In the genomic region with DNA sequence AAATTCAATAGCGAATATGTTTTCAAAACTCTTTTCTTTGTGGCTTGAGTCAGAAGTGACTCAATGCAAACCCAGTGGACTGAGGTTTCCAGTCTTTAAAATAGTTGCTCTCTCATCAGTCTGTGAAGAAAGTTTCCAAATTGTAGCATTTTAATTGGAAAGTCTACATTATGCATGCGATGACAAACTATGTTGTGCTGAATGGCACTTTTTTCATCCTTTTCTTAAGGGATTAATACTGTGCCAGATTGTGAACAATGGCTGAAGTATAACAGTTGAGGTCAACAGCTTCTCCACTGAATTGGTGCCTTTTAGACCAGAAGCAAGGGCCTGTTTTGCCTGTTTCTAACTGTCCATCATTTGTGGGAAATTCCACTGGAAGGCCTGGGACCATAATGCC, we compare ENCODE assay signal across 13 cellular contexts.
A peak's percentile ranks its signal among the peaks of the same experiment; 100 is the strongest.
DNase-seq lines count a peak whose midpoint lies in the region; FAIRE-seq and TF ChIP-seq lines count a peak whose summit lies in the region.
"Had no signal": no experiment of that assay in that cellular context is flagged by ENCODE, and none has a peak within 500 bp of the region (broad histone marks: within the 10 kb centered on the region; RNA-seq: fewer than 3 reads in every experiment).

No MANE protein-coding gene starts in this region.

- H3K36me3 ChIP-seq in endothelial cell of umbilical vein (ENCODE audit: control insufficient read depth in 2 of 2, extremely low read depth in 1 of 2, insufficient read depth in 2 of 2, low read length in 2 of 2) (no peaks in the 10 kb centered on the region), trophoblast cell (ENCODE audit: control insufficient read depth in 1 of 2, insufficient read depth in 2 of 2, low read length in 2 of 2) (no peaks in the 10 kb centered on the region)
- H3K36me3 ChIP-seq: colonic mucosa, MG63 had no signal

- CTCF ChIA-PET in endothelial cell of umbilical vein (lab: Charles Lee) = interaction anchor here (0.9 to 2.9 kb wide), 4 partner anchors 19 to 472 kb away, joined by 4 to 12 read pairs (median 4); no protein-coding TSS in a partner anchor

- peak overlapping the region; percentile 31 for H2BK5ac ChIP-seq in trophoblast cell (ENCODE audit: low read depth, low read length, poor library complexity)

- no peak overlapping the region for H4K8ac ChIP-seq in trophoblast cell (ENCODE audit: low read depth, low read length)

- H3K9me1 ChIP-seq in endothelial cell of umbilical vein (replicated peaks; ENCODE audit: control insufficient read depth, extremely low read depth, insufficient read depth, low read length) = no peaks in the 10 kb centered on the region

- H3K4me1 ChIP-seq in endothelial cell of umbilical vein (ENCODE audit: control insufficient read depth, extremely low read depth, insufficient read depth, low read length) (peaks cover 39% of the 10 kb centered on the region), trophoblast cell (ENCODE audit: control insufficient read depth in 1 of 2, insufficient read depth in 2 of 2, low read length in 2 of 2) (peaks cover 9 to 29% of the 10 kb centered on the region in 2 experiments)
- H3K4me1 ChIP-seq: colonic mucosa had no signal

- TF ChIP-seq POLR2A in endothelial cell of umbilical vein (IDR thresholded peaks at IDR 0.05; ENCODE audit: low read depth, low read length) = no peak

- no peak overlapping the region for H3K18ac ChIP-seq in trophoblast cell (ENCODE audit: low read length)

- FAIRE-seq in RCC 7860 (lab: Jason Lieb, UNC) (peak; percentile 79), endothelial cell of umbilical vein (lab: Jason Lieb, UNC) (peak; percentile 54)

- peaks cover 16% of the 10 kb centered on the region for H3K79me1 ChIP-seq in trophoblast cell (ENCODE audit: low read length)

- no peak for TF ChIP-seq CTCF in endothelial cell of umbilical vein (IDR thresholded peaks at IDR 0.05; ENCODE audit: extremely low read depth in 1 of 2, insufficient read depth in 1 of 2, low read depth in 1 of 2, low read length in 2 of 2)

- no peak overlapping the region for H2BK120ac ChIP-seq in trophoblast cell (ENCODE audit: insufficient read depth, low read length, poor library complexity)

- H3K27ac ChIP-seq in endothelial cell of umbilical vein (ENCODE audit: insufficient read depth, low read depth, low read length) (peak overlapping the region; percentile 66), trophoblast cell (ENCODE audit: low read depth, low read length) (peak overlapping the region; percentile 82)
- H3K27ac ChIP-seq: colonic mucosa, stomach had no signal

- H3K27me3 ChIP-seq in endothelial cell of umbilical vein (ENCODE audit: control insufficient read depth in 2 of 2, insufficient read depth in 2 of 2, low read length in 2 of 2) (no peaks in the 10 kb centered on the region), trophoblast cell (ENCODE audit: insufficient read depth, low read length) (no peaks in the 10 kb centered on the region)
- H3K27me3 ChIP-seq: colonic mucosa, MG63, stomach had no signal

- H3K79me2 ChIP-seq in endothelial cell of umbilical vein (ENCODE audit: control insufficient read depth, insufficient read depth, low read length) = no peaks in the 10 kb centered on the region
- H3K79me2 ChIP-seq in trophoblast cell (ENCODE audit: control insufficient read depth, insufficient read depth, low read length, poor library complexity) = no peaks in the 10 kb centered on the region

- H3K14ac ChIP-seq in trophoblast cell (ENCODE audit: low read length) = no peak overlapping the region

- WGBS in trophoblast cell (ENCODE audit: extremely low coverage, insufficient coverage, insufficient read length) = no CpG with 5 or more reads among the region's 2 CpGs

- dilution Hi-C loops in endothelial cell of umbilical vein (cut with MboI; ENCODE audit: extremely low pct_ligation_motif_present, low sequenced_read_pairs) = no loop called here

- H2AK5ac ChIP-seq in trophoblast cell (ENCODE audit: low read length) = no peak overlapping the region

- DNase-seq in GM03348 (ENCODE audit: low spot score) (peak; percentile 44), RCC 7860 (ENCODE audit: low spot score) (peak; percentile 40), endothelial cell of umbilical vein (ENCODE audit: low read depth, low spot score) (peak; percentile 38), trophoblast cell (no peak), iPS-NIHi7 (ENCODE audit: extremely low spot score) (no peak), OCI-M1 (lab: John Stamatoyannopoulos, UW) (no peak)
- DNase-seq in activated effector memory CD4-positive, alpha-beta T cell treated with anti-CD3 and anti-CD28 coated beads, Interleukin-2, amount 50 U/mL, for 16 hours = no peak
- DNase-seq in stimulated activated CD4-positive, alpha-beta T cell treated with anti-CD3 and anti-CD28 coated beads, Interleukin-12 subunit alpha, Interleukin-12 subunit beta, amount 100 ng/mL, for 4 hours = no peak
- DNase-seq: activated CD4-positive, CD25-positive, alpha-beta regulatory T cell; colonic mucosa; left cardiac atrium; stomach had no signal

- peak overlapping the region; percentile 55 for H2AFZ ChIP-seq in endothelial cell of umbilical vein (ENCODE audit: low read depth, low read length)
- H2AFZ ChIP-seq in trophoblast cell (ENCODE audit: insufficient read depth, low read length, poor library complexity) = no peak overlapping the region

- H4K91ac ChIP-seq in trophoblast cell (ENCODE audit: low read depth, low read length) = no peak overlapping the region

- POLR2A ChIA-PET in endothelial cell of umbilical vein (lab: Charles Lee) = no interaction called here

- no peak overlapping the region for H3K4me3 ChIP-seq in endothelial cell of umbilical vein (replicated peaks in 1 of 3; ENCODE audit: insufficient read depth in 1 of 3, low read depth in 1 of 3, low read length in 3 of 3)
- no peak overlapping the region for H3K4me3 ChIP-seq in trophoblast cell (ENCODE audit: low read depth, low read length)
- H3K4me3 ChIP-seq: colonic mucosa, MG63, stomach had no signal

- BruUV-seq in endothelial cell of umbilical vein (replicated peaks; lab: Mats Ljungman, UMichigan) = no TSS peak

- H2BK12ac ChIP-seq in trophoblast cell (ENCODE audit: low read length) = no peak overlapping the region

- H3K4me2 ChIP-seq in endothelial cell of umbilical vein (ENCODE audit: insufficient read depth, low read length) (peak overlapping the region; percentile 78), trophoblast cell (ENCODE audit: low read length) (no peak overlapping the region)

- H3K9ac ChIP-seq in endothelial cell of umbilical vein (replicated peaks; ENCODE audit: extremely low read depth, insufficient read depth, low read length) = peak overlapping the region; percentile 66
- no peak overlapping the region for H3K9ac ChIP-seq in trophoblast cell (ENCODE audit: low read length)

- H3K4ac ChIP-seq in trophoblast cell (ENCODE audit: low read depth, low read length) = no peak overlapping the region

- no peak overlapping the region for H3K23ac ChIP-seq in trophoblast cell (ENCODE audit: low read length)

- H3K9me3 ChIP-seq in endothelial cell of umbilical vein (replicated peaks; ENCODE audit: control insufficient read depth, insufficient read depth, low read length) (no peaks in the 10 kb centered on the region), trophoblast cell (ENCODE audit: insufficient read depth, low read depth, low read length) (no peaks in the 10 kb centered on the region)
- H3K9me3 ChIP-seq: colonic mucosa, MG63, stomach had no signal

- H4K20me1 ChIP-seq in endothelial cell of umbilical vein (replicated peaks; ENCODE audit: control insufficient read depth, extremely low read depth, insufficient read depth, low read length) = no peaks in the 10 kb centered on the region

- no peak overlapping the region for H4K12ac ChIP-seq in trophoblast cell (ENCODE audit: low read depth, low read length)

- intact Hi-C loops in endothelial cell of umbilical vein (cut with micrococcal nuclease) = no loop called here

TF ChIP-seq in endothelial cell of umbilical vein, 7 proteins besides CTCF, POLR2A, EP300 and RAD21:
- TF ChIP-seq POLR2AphosphoS5 (IDR thresholded peaks at IDR 0.05; ENCODE audit: insufficient read depth, low read depth, low read length) (no peak), EZH2 (IDR thresholded peaks at IDR 0.05; ENCODE audit: borderline replicate concordance, low read depth, low read length, severe bottlenecking) (no peak), JUN (IDR thresholded peaks at IDR 0.05; ENCODE audit: borderline replicate concordance, insufficient read depth, insufficient read length, low read depth) (no peak), GATA2 (IDR thresholded peaks at IDR 0.05; ENCODE audit: insufficient read depth, insufficient read length, low read depth, low read length) (no peak), MYC (IDR thresholded peaks at IDR 0.05; ENCODE audit: low read depth, low read length) (no peak), FOS (IDR thresholded peaks at IDR 0.05; ENCODE audit: borderline replicate concordance, insufficient read depth, low read length) (peak; percentile 37)
- TF ChIP-seq, protein P1, sequence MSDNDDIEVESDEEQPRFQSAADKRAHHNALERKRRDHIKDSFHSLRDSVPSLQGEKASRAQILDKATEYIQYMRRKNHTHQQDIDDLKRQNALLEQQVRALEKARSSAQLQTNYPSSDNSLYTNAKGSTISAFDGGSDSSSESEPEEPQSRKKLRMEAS (IDR thresholded peaks at IDR 0.05; ENCODE audit: insufficient read depth, insufficient read length) = no peak

Comparison
In these comparisons a context has a peak if more than half of its experiments do, and no peak if none do; other contexts are left out.
1. DNase-seq: peak in GM03348 (single experiment), RCC 7860 (single experiment) and endothelial cell of umbilical vein (single experiment); none in trophoblast cell (0 of 2), activated effector memory CD4-positive, alpha-beta T cell treated with anti-CD3 and anti-CD28 coated beads, Interleukin-2, amount 50 U/mL, for 16 hours (single experiment), stimulated activated CD4-positive, alpha-beta T cell treated with anti-CD3 and anti-CD28 coated beads, Interleukin-12 subunit alpha, Interleukin-12 subunit beta, amount 100 ng/mL, for 4 hours (single experiment), iPS-NIHi7 (single experiment) and OCI-M1 (single experiment).